ENCODE assay signal across 19 cellular contexts in genomic region chr12:108053512-108053911, GRCh38.
DNase-seq lines count a peak whose midpoint lies in the region; ATAC-seq and TF ChIP-seq lines count a peak whose summit lies in the region.
"Had no signal": no experiment of that assay in that cellular context is flagged by ENCODE, and none has a peak within 500 bp of the region (broad histone marks: within the 10 kb centered on the region; RNA-seq: fewer than 3 reads in every experiment).

No MANE protein-coding gene starts in this region.

- no peak overlapping the region for H3K27ac ChIP-seq in CD8-positive, alpha-beta memory T cell (ENCODE audit: low read depth, low read length)
- H3K27ac ChIP-seq in MM.1S (ENCODE audit: low read length): peak overlapping the region; percentile 33; the same call in 1 of the 2 replicates
- H3K27ac ChIP-seq: 22Rv1, A549, BLaER1 had no signal

- H3K9me3 ChIP-seq in CD8-positive, alpha-beta memory T cell (ENCODE audit: low read length): no peaks in the 10 kb centered on the region
- no peaks in the 10 kb centered on the region for H3K9me3 ChIP-seq in MM.1S (replicated peaks; ENCODE audit: insufficient read depth, low read length)
- H3K9me3 ChIP-seq in T-helper 17 cell (ENCODE audit: control insufficient read depth, low read length, poor library complexity, severe bottlenecking): no peaks in the 10 kb centered on the region
- H3K9me3 ChIP-seq: A549, BE2C, BLaER1, Caco-2 had no signal

- peak overlapping the region in 5 of 8 donors; percentile 11 to 90 (median 74) for H3K27ac Mint-ChIP-seq in CD8-positive, alpha-beta memory T cell
- H3K27ac Mint-ChIP-seq in T-helper 17 cell: peak overlapping the region; percentile 46
- H3K27ac Mint-ChIP-seq in stimulated activated effector memory CD8-positive, alpha-beta T cell treated with anti-CD3 and anti-CD28 coated beads, Interleukin-12 subunit alpha, Interleukin-12 subunit beta, amount 100 ng/mL, for 72 hours: peak overlapping the region; percentile 16
- no peak overlapping the region for H3K27ac Mint-ChIP-seq in activated naive CD4-positive, alpha-beta T cell treated with anti-CD3 and anti-CD28 coated beads, Interleukin-2, amount 10 ng/mL, durations not matched to agents 7 days and 5 days
- no peak overlapping the region for H3K27ac Mint-ChIP-seq in mesothelial cell of epicardium
- H3K27ac Mint-ChIP-seq: CD14-positive monocyte; CD4-positive, CD25-positive, alpha-beta regulatory T cell had no signal

- H3K27me3 Mint-ChIP-seq in CD8-positive, alpha-beta memory T cell: peaks cover 13 to 29% of the 10 kb centered on the region in 2 donors
- H3K27me3 Mint-ChIP-seq in T-helper 17 cell: no peaks in the 10 kb centered on the region
- peaks cover 8% of the 10 kb centered on the region for H3K27me3 Mint-ChIP-seq in activated naive CD4-positive, alpha-beta T cell treated with anti-CD3 and anti-CD28 coated beads, Interleukin-2, amount 10 ng/mL, durations not matched to agents 7 days and 5 days
- H3K27me3 Mint-ChIP-seq in mesothelial cell of epicardium (ENCODE audit: low read depth): peaks cover 62% of the 10 kb centered on the region

- H3K4me1 Mint-ChIP-seq in CD8-positive, alpha-beta memory T cell: peaks cover 0 to 19% (median 17%) of the 10 kb centered on the region in 3 donors
- peaks cover 23% of the 10 kb centered on the region for H3K4me1 Mint-ChIP-seq in T-helper 17 cell
- peaks cover 20% of the 10 kb centered on the region for H3K4me1 Mint-ChIP-seq in stimulated activated effector memory CD8-positive, alpha-beta T cell treated with anti-CD3 and anti-CD28 coated beads, Interleukin-12 subunit alpha, Interleukin-12 subunit beta, amount 100 ng/mL, for 72 hours
- no peaks in the 10 kb centered on the region for H3K4me1 Mint-ChIP-seq in activated naive CD4-positive, alpha-beta T cell treated with anti-CD3 and anti-CD28 coated beads, Interleukin-2, amount 10 ng/mL, durations not matched to agents 7 days and 5 days
- peaks cover 4% of the 10 kb centered on the region for H3K4me1 Mint-ChIP-seq in mesothelial cell of epicardium
- H3K4me1 Mint-ChIP-seq: CD14-positive monocyte; CD4-positive, CD25-positive, alpha-beta regulatory T cell had no signal

- no peaks in the 10 kb centered on the region for H4K20me1 ChIP-seq in MM.1S (ENCODE audit: insufficient read depth, low read length)
- H4K20me1 ChIP-seq: BLaER1 had no signal

- POLR2A ChIA-PET in CD8-positive, alpha-beta memory T cell (lab: Charles Lee): no interaction called here

- no peak overlapping the region for H3K4me3 ChIP-seq in CD8-positive, alpha-beta memory T cell (ENCODE audit: low read length)
- H3K4me3 ChIP-seq in MM.1S (ENCODE audit: low read length): no peak overlapping the region
- H3K4me3 ChIP-seq: A549, BLaER1 had no signal

- no peak for ATAC-seq in T-helper 17 cell
- no peak for ATAC-seq in stimulated activated effector memory CD8-positive, alpha-beta T cell treated with anti-CD3 and anti-CD28 coated beads, Interleukin-12 subunit alpha, Interleukin-12 subunit beta, amount 100 ng/mL, for 72 hours
- ATAC-seq: A549 had no signal

- H3K4me1 ChIP-seq in CD8-positive, alpha-beta memory T cell (ENCODE audit: insufficient read depth, low read length): no peaks in the 10 kb centered on the region
- peaks cover 26% of the 10 kb centered on the region for H3K4me1 ChIP-seq in MM.1S (ENCODE audit: low read length)
- H3K4me1 ChIP-seq: A549, BE2C, BLaER1, Caco-2 had no signal

- TF ChIP-seq CTCF in MM.1S (IDR thresholded peaks at IDR 0.05; ENCODE audit: low read length): no peak
- TF ChIP-seq CTCF in mesothelial cell of epicardium (IDR thresholded peaks at IDR 0.05; ENCODE audit: unreplicated experiment): no peak

- no peaks in the 10 kb centered on the region for H3K36me3 ChIP-seq in CD8-positive, alpha-beta memory T cell (ENCODE audit: insufficient read depth, low read length)
- H3K36me3 ChIP-seq in MM.1S (replicated peaks; ENCODE audit: insufficient read depth, low read length): no peaks in the 10 kb centered on the region
- H3K36me3 ChIP-seq: BE2C, BLaER1 had no signal

- no peaks in the 10 kb centered on the region for H3K9me2 ChIP-seq in MM.1S (replicated peaks; ENCODE audit: insufficient read depth, low read length)

- H3K9me3 Mint-ChIP-seq in CD8-positive, alpha-beta memory T cell: peaks cover 0 to 6% (median 0%) of the 10 kb centered on the region in 5 donors
- no peaks in the 10 kb centered on the region for H3K9me3 Mint-ChIP-seq in stimulated activated effector memory CD8-positive, alpha-beta T cell treated with anti-CD3 and anti-CD28 coated beads, Interleukin-12 subunit alpha, Interleukin-12 subunit beta, amount 100 ng/mL, for 72 hours
- no peaks in the 10 kb centered on the region for H3K9me3 Mint-ChIP-seq in activated naive CD4-positive, alpha-beta T cell treated with anti-CD3 and anti-CD28 coated beads, Interleukin-2, amount 10 ng/mL, durations not matched to agents 7 days and 5 days
- no peaks in the 10 kb centered on the region for H3K9me3 Mint-ChIP-seq in mesothelial cell of epicardium

- DNase-seq in CD8-positive, alpha-beta memory T cell: no peak
- peak; percentile 77 for DNase-seq in MM.1S
- DNase-seq in T-helper 17 cell: no peak
- no peak for DNase-seq in stimulated activated effector memory CD8-positive, alpha-beta T cell treated with anti-CD3 and anti-CD28 coated beads, Interleukin-12 subunit alpha, Interleukin-12 subunit beta, amount 100 ng/mL, for 72 hours (ENCODE audit: low spot score in 2 of 2)
- DNase-seq in activated naive CD4-positive, alpha-beta T cell treated with anti-CD3 and anti-CD28 coated beads, Interleukin-2, amount 10 ng/mL, durations not matched to agents 7 days and 5 days: no peak
- DNase-seq in mesothelial cell of epicardium (ENCODE audit: low spot score in 2 of 2, unreplicated experiment in 2 of 2): no peak
- DNase-seq in AG08395 (ENCODE audit: low spot score): no peak
- DNase-seq: BE2C; C1 segment of cervical spinal cord; Caco-2; Calu3; CD4-positive, alpha-beta memory T cell; CD4-positive, CD25-positive, alpha-beta regulatory T cell; DMS79 treated with DMSO at 0.1 percent for 48 hours; GF-D8 had no signal

- H3K79me2 ChIP-seq in MM.1S (ENCODE audit: low read length): no peaks in the 10 kb centered on the region

- peaks cover 10% of the 10 kb centered on the region for H3F3A ChIP-seq in MM.1S (ENCODE audit: insufficient read depth, low read length)

- no peaks in the 10 kb centered on the region for H3K27me3 ChIP-seq in CD8-positive, alpha-beta memory T cell (ENCODE audit: insufficient read depth, low read length, poor library complexity, severe bottlenecking)
- H3K27me3 ChIP-seq in MM.1S (replicated peaks; ENCODE audit: insufficient read depth, low read length): no peaks in the 10 kb centered on the region
- H3K27me3 ChIP-seq: BLaER1 had no signal

- H3K4me2 ChIP-seq in MM.1S (ENCODE audit: low read depth, low read length): peak overlapping the region; percentile 41; the same call in 1 of the 2 replicates
- H3K4me2 ChIP-seq: A549, BLaER1 had no signal

- CTCF ChIA-PET in CD8-positive, alpha-beta memory T cell (lab: Charles Lee): no interaction called here
- CTCF ChIA-PET in activated naive CD4-positive, alpha-beta T cell treated with anti-CD3 and anti-CD28 coated beads, Interleukin-2, amount 10 ng/mL, durations not matched to agents 7 days and 5 days (lab: Charles Lee): no interaction called here

- peak overlapping the region in 2 of 7 donors; percentile 51 to 54 for H3K4me3 Mint-ChIP-seq in CD8-positive, alpha-beta memory T cell
- H3K4me3 Mint-ChIP-seq in T-helper 17 cell (peak overlapping the region; percentile 0), mesothelial cell of epicardium (no peak overlapping the region)
- no peak overlapping the region for H3K4me3 Mint-ChIP-seq in stimulated activated effector memory CD8-positive, alpha-beta T cell treated with anti-CD3 and anti-CD28 coated beads, Interleukin-12 subunit alpha, Interleukin-12 subunit beta, amount 100 ng/mL, for 72 hours
- H3K4me3 Mint-ChIP-seq in activated naive CD4-positive, alpha-beta T cell treated with anti-CD3 and anti-CD28 coated beads, Interleukin-2, amount 10 ng/mL, durations not matched to agents 7 days and 5 days: no peak overlapping the region
- H3K4me3 Mint-ChIP-seq: CD14-positive monocyte; CD4-positive, CD25-positive, alpha-beta regulatory T cell had no signal

- H3K9ac ChIP-seq in MM.1S (ENCODE audit: low read length): no peak overlapping the region
- H3K9ac ChIP-seq: BLaER1 had no signal

- H3K36me3 Mint-ChIP-seq in CD8-positive, alpha-beta memory T cell: peaks cover 0 to 3% (median 0%) of the 10 kb centered on the region in 3 donors
- H3K36me3 Mint-ChIP-seq in T-helper 17 cell (ENCODE audit: low read depth) (no peaks in the 10 kb centered on the region), mesothelial cell of epicardium (no peaks in the 10 kb centered on the region)
- no peaks in the 10 kb centered on the region for H3K36me3 Mint-ChIP-seq in stimulated activated effector memory CD8-positive, alpha-beta T cell treated with anti-CD3 and anti-CD28 coated beads, Interleukin-12 subunit alpha, Interleukin-12 subunit beta, amount 100 ng/mL, for 72 hours
- no peaks in the 10 kb centered on the region for H3K36me3 Mint-ChIP-seq in activated naive CD4-positive, alpha-beta T cell treated with anti-CD3 and anti-CD28 coated beads, Interleukin-2, amount 10 ng/mL, durations not matched to agents 7 days and 5 days
- H3K36me3 Mint-ChIP-seq: CD14-positive monocyte; CD4-positive, alpha-beta memory T cell; CD4-positive, CD25-positive, alpha-beta regulatory T cell had no signal

- no peak overlapping the region for H2AFZ ChIP-seq in MM.1S (ENCODE audit: low read length)

Comparison
In these comparisons a context has a peak if more than half of its experiments do, and no peak if none do; other contexts are left out.
1. H3K27ac Mint-ChIP-seq: peak in CD8-positive, alpha-beta memory T cell (5 of 8), T-helper 17 cell (single experiment) and stimulated activated effector memory CD8-positive, alpha-beta T cell treated with anti-CD3 and anti-CD28 coated beads, Interleukin-12 subunit alpha, Interleukin-12 subunit beta, amount 100 ng/mL, for 72 hours (single experiment); none in activated naive CD4-positive, alpha-beta T cell treated with anti-CD3 and anti-CD28 coated beads, Interleukin-2, amount 10 ng/mL, durations not matched to agents 7 days and 5 days (single experiment) and mesothelial cell of epicardium (single experiment).